17 cellular contexts compared by ENCODE assay signal in genomic region chr7:85659364-85659763, GRCh38.
"Had no signal": no experiment of that assay in that cellular context is flagged by ENCODE, and none has a peak within 500 bp of the region (broad histone marks: within the 10 kb centered on the region; RNA-seq: fewer than 3 reads in every experiment).

No MANE protein-coding gene starts in this region.

- H3K27me3 ChIP-seq: thyroid gland had no signal

- DNase-seq: activated CD4-positive, alpha-beta T cell treated with anti-CD3 and anti-CD28 coated beads, Interleukin-2, amount 50 U/mL, for 1 hour; activated CD8-positive, alpha-beta memory T cell treated with anti-CD3 and anti-CD28 coated beads for 24 hours; activated naive CD8-positive, alpha-beta T cell treated with anti-CD3 and anti-CD28 coated beads, Interleukin-2, amount 10 ng/mL, durations not matched to agents 7 days and 5 days; foreskin melanocyte; immature natural killer cell; left cardiac atrium; naive thymus-derived CD8-positive, alpha-beta T cell; stimulated activated CD4-positive, alpha-beta T cell treated with anti-CD3 and anti-CD28 coated beads, Interleukin-4, amount 100 ng/mL, for 1 hour; stimulated activated naive B cell treated with anti-CD40 and anti-IgM and Interleukin-4, amounts not matched to agents 10 μg/mL and 1 μg/mL and 100 μg/mL, for 72 hours; T-cell; T-helper 9 cell; thyroid gland had no signal

- H3K27ac Mint-ChIP-seq: activated naive CD8-positive, alpha-beta T cell treated with anti-CD3 and anti-CD28 coated beads, Interleukin-2, amount 10 ng/mL, durations not matched to agents 7 days and 5 days; activated T-helper 1 cell treated with anti-CD3 and anti-CD28 coated beads, Interleukin-12 subunit alpha, Interleukin-12 subunit beta, Interleukin-2, Interleukin-4 antibody, amounts not matched to agents 30 ng/mL and 10 ng/mL and 1 ng/mL, durations not matched to agents 14 hours and 24 hours and 36 hours; immature natural killer cell; naive thymus-derived CD8-positive, alpha-beta T cell; stimulated activated naive B cell treated with anti-CD40 and anti-IgM and Interleukin-4, amounts not matched to agents 10 μg/mL and 1 μg/mL and 100 μg/mL, for 72 hours; T-cell had no signal

- H3K9me3 ChIP-seq: thyroid gland had no signal

- H3K36me3 ChIP-seq: thyroid gland had no signal

- H3K36me3 Mint-ChIP-seq: activated naive CD8-positive, alpha-beta T cell treated with anti-CD3 and anti-CD28 coated beads, Interleukin-2, amount 10 ng/mL, durations not matched to agents 7 days and 5 days; immature natural killer cell; naive thymus-derived CD8-positive, alpha-beta T cell; stimulated activated naive B cell treated with anti-CD40 and anti-IgM and Interleukin-4, amounts not matched to agents 10 μg/mL and 1 μg/mL and 100 μg/mL, for 72 hours; T-cell had no signal

- H3K27ac ChIP-seq: parathyroid adenoma, thyroid gland had no signal

- H3K4me3 Mint-ChIP-seq: activated naive CD8-positive, alpha-beta T cell treated with anti-CD3 and anti-CD28 coated beads, Interleukin-2, amount 10 ng/mL, durations not matched to agents 7 days and 5 days; activated T-helper 1 cell treated with anti-CD3 and anti-CD28 coated beads, Interleukin-12 subunit alpha, Interleukin-12 subunit beta, Interleukin-2, Interleukin-4 antibody, amounts not matched to agents 30 ng/mL and 10 ng/mL and 1 ng/mL, durations not matched to agents 14 hours and 24 hours and 36 hours; immature natural killer cell; naive thymus-derived CD8-positive, alpha-beta T cell; stimulated activated naive B cell treated with anti-CD40 and anti-IgM and Interleukin-4, amounts not matched to agents 10 μg/mL and 1 μg/mL and 100 μg/mL, for 72 hours; T-cell had no signal

- H3K4me1 Mint-ChIP-seq: activated naive CD8-positive, alpha-beta T cell treated with anti-CD3 and anti-CD28 coated beads, Interleukin-2, amount 10 ng/mL, durations not matched to agents 7 days and 5 days; immature natural killer cell; naive thymus-derived CD8-positive, alpha-beta T cell; stimulated activated naive B cell treated with anti-CD40 and anti-IgM and Interleukin-4, amounts not matched to agents 10 μg/mL and 1 μg/mL and 100 μg/mL, for 72 hours; T-cell had no signal

- H3K9me3 Mint-ChIP-seq: activated naive CD8-positive, alpha-beta T cell treated with anti-CD3 and anti-CD28 coated beads, Interleukin-2, amount 10 ng/mL, durations not matched to agents 7 days and 5 days; activated T-helper 1 cell treated with anti-CD3 and anti-CD28 coated beads, Interleukin-12 subunit alpha, Interleukin-12 subunit beta, Interleukin-2, Interleukin-4 antibody, amounts not matched to agents 30 ng/mL and 10 ng/mL and 1 ng/mL, durations not matched to agents 14 hours and 24 hours and 36 hours; stimulated activated naive B cell treated with anti-CD40 and anti-IgM and Interleukin-4, amounts not matched to agents 10 μg/mL and 1 μg/mL and 100 μg/mL, for 72 hours had no signal

- ATAC-seq: activated CD4-positive, CD25-positive, alpha-beta regulatory T cell treated with anti-CD3 and anti-CD28 coated beads, Interleukin-2, amount 50 U/mL, for 24 hours; esophagus mucosa; left cardiac atrium; naive thymus-derived CD8-positive, alpha-beta T cell; stimulated activated naive B cell treated with anti-CD40 and anti-IgM and Interleukin-4, amounts not matched to agents 10 μg/mL and 1 μg/mL and 100 μg/mL, for 72 hours; T-cell had no signal

- H3K4me1 ChIP-seq: parathyroid adenoma, thyroid gland had no signal

- H3K27me3 Mint-ChIP-seq: activated naive CD8-positive, alpha-beta T cell treated with anti-CD3 and anti-CD28 coated beads, Interleukin-2, amount 10 ng/mL, durations not matched to agents 7 days and 5 days; naive thymus-derived CD8-positive, alpha-beta T cell; stimulated activated naive B cell treated with anti-CD40 and anti-IgM and Interleukin-4, amounts not matched to agents 10 μg/mL and 1 μg/mL and 100 μg/mL, for 72 hours; T-cell had no signal

- H3K4me3 ChIP-seq: lung, thyroid gland had no signal
